In the genomic region with DNA sequence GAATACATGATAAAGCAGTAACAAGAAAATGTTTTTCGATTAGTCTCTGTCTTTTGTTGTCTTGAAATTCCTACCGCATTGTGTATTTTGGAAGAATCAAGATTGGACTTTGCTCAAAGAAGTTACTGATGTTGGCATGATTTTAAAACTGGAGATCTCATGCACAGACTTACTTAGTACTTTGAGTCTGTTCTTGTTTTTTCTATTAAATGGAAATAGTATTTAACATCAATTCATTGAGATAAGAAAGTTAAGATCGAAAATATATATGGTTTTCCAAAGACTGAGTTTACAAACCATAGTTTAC, we compare ENCODE assay signal across 18 cellular contexts. TPM values are rescaled to one million over a fixed set of nuclear protein-coding genes. Genes with fewer than 3 reads are reported as not detected.
DNase-seq lines count a peak whose midpoint lies in the region; ATAC-seq, FAIRE-seq and TF ChIP-seq lines count a peak whose summit lies in the region.
"Had no signal": no experiment of that assay in that cellular context is flagged by ENCODE, and none has a peak within 500 bp of the region (broad histone marks: within the 10 kb centered on the region; RNA-seq: fewer than 3 reads in every experiment).

No MANE protein-coding gene starts in this region.

- H3K27ac Mint-ChIP-seq in stimulated activated naive CD8-positive, alpha-beta T cell treated with anti-CD3 and anti-CD28 coated beads, Interleukin-15, Interleukin-2, amounts not matched to agents 100 ng/mL and 50 ng/mL, for 24 hours: no peak overlapping the region
- H3K27ac Mint-ChIP-seq in Calu3 (ENCODE audit: unreplicated experiment): no peak overlapping the region

- H3K9ac ChIP-seq in SU-DHL-6 (ENCODE audit: low read length) (no peak overlapping the region), HepG2 (ENCODE audit: insufficient read depth, low read depth, low read length) (no peak overlapping the region)

- H3K4me1 ChIP-seq in HepG2 (ENCODE audit: insufficient read depth, low read length): peaks cover 23% of the 10 kb centered on the region
- peaks cover 0 to 28% (median 14%) of the 10 kb centered on the region in 4 donors for H3K4me1 ChIP-seq in tibial artery
- peaks cover 29% of the 10 kb centered on the region for H3K4me1 ChIP-seq in body of pancreas

- peaks cover 10% of the 10 kb centered on the region; the same call in 1 of the 2 replicates for H3F3A ChIP-seq in SU-DHL-6 (ENCODE audit: insufficient read depth)

- no peak for TF ChIP-seq POLR2A in HepG2 (IDR thresholded peaks at IDR 0.05; ENCODE audit: insufficient read depth in 1 of 2, low read depth in 2 of 2, low read length in 2 of 2)
- no peak for TF ChIP-seq POLR2A in body of pancreas (IDR thresholded peaks at IDR 0.05)

- H3K4me3 ChIP-seq in SU-DHL-6 (ENCODE audit: insufficient read depth, low read length, poor library complexity, severe bottlenecking): no peak overlapping the region
- no peak overlapping the region; a peak in 1 of 6 replicates for H3K4me3 ChIP-seq in HepG2 (replicated peaks in 1 of 3; ENCODE audit: insufficient read depth in 1 of 3, low read depth in 2 of 3, low read length in 3 of 3)
- no peak overlapping the region for H3K4me3 ChIP-seq in tibial artery
- H3K4me3 ChIP-seq in body of pancreas: no peak overlapping the region
- H3K4me3 ChIP-seq: gastrocnemius medialis, pancreas had no signal

- WGBS in HepG2 (ENCODE audit: low lambda C conversion rate): 73% methylated on average over 3 of the region's 3 CpGs
- 23 to 26% methylated on average over 3 of the region's 3 CpGs for WGBS in body of pancreas, 2 donors

- no peaks in the 10 kb centered on the region for H3K9me3 ChIP-seq in SU-DHL-6 (ENCODE audit: insufficient read depth, low read length)
- no peaks in the 10 kb centered on the region for H3K9me3 ChIP-seq in HepG2 (ENCODE audit: low read length)
- H3K9me3 ChIP-seq in tibial artery: no peaks in the 10 kb centered on the region
- no peaks in the 10 kb centered on the region for H3K9me3 ChIP-seq in body of pancreas
- H3K9me3 ChIP-seq: gastrocnemius medialis, pancreas had no signal

- in situ Hi-C loops in HepG2 (cut with HindIII; ENCODE audit: extremely low pct_ligation_motif_present, low pct_unique_long_range_greater_than_20kb): no loop called here

- TF ChIP-seq EP300 in HepG2 (IDR thresholded peaks at IDR 0.05; ENCODE audit: low read depth in 2 of 2, low read length in 2 of 2) (no peak), HepG2 (CRISPR knock-in tag; IDR thresholded peaks at IDR 0.05; ENCODE audit: borderline replicate concordance) (no peak)

- POLR2A ChIA-PET in HepG2 (lab: Yijun Ruan, JAX): no interaction called here

- H3K9me3 Mint-ChIP-seq in stimulated activated naive CD8-positive, alpha-beta T cell treated with anti-CD3 and anti-CD28 coated beads, Interleukin-15, Interleukin-2, amounts not matched to agents 100 ng/mL and 50 ng/mL, for 24 hours: no peaks in the 10 kb centered on the region
- no peaks in the 10 kb centered on the region for H3K9me3 Mint-ChIP-seq in Calu3 (ENCODE audit: low read depth, unreplicated experiment)

- peaks cover 73% of the 10 kb centered on the region for H3K4me1 Mint-ChIP-seq in stimulated activated naive CD8-positive, alpha-beta T cell treated with anti-CD3 and anti-CD28 coated beads, Interleukin-15, Interleukin-2, amounts not matched to agents 100 ng/mL and 50 ng/mL, for 24 hours (ENCODE audit: low read depth)
- H3K4me1 Mint-ChIP-seq in Calu3 (ENCODE audit: low read depth, unreplicated experiment): no peaks in the 10 kb centered on the region

- intact Hi-C loops in HepG2 (cut with micrococcal nuclease; ENCODE audit: unreplicated experiment) (no loop called here), Calu3 (cut with micrococcal nuclease; ENCODE audit: unreplicated experiment) (no loop called here), tibial artery (cut with DNase I; ENCODE audit: low total_unique reads) (no loop called here), body of pancreas (cut with DNase I) (no loop called here)

- CTCF ChIA-PET in HepG2 (lab: Yijun Ruan, JAX; ENCODE audit: low intra/inter-chr PET ratio, low total read pairs) (no interaction called here), Calu3 (lab: Charles Lee) (interaction anchor here (0.6 kb wide), 1 partner anchor 60 kb away, joined by 5 read pairs; no protein-coding TSS in a partner anchor)

- H3K36me3 Mint-ChIP-seq in stimulated activated naive CD8-positive, alpha-beta T cell treated with anti-CD3 and anti-CD28 coated beads, Interleukin-15, Interleukin-2, amounts not matched to agents 100 ng/mL and 50 ng/mL, for 24 hours (ENCODE audit: low read depth): peaks cover 34% of the 10 kb centered on the region
- H3K36me3 Mint-ChIP-seq in Calu3 (ENCODE audit: insufficient read depth, unreplicated experiment): peaks cover 15% of the 10 kb centered on the region

- no peak for ATAC-seq in stimulated activated naive CD8-positive, alpha-beta T cell treated with anti-CD3 and anti-CD28 coated beads, Interleukin-15, Interleukin-2, amounts not matched to agents 100 U/mL and 50 U/mL, for 24 hours
- no peak for ATAC-seq in HepG2
- no peak for ATAC-seq in body of pancreas
- ATAC-seq: gastrocnemius medialis, Panc1, pancreas had no signal

- H3K79me2 ChIP-seq in SU-DHL-6 (ENCODE audit: insufficient read depth, low read length) (peaks cover 47% of the 10 kb centered on the region), HepG2 (ENCODE audit: insufficient read depth, low read length) (peaks cover 41% of the 10 kb centered on the region)

- H3K4me2 ChIP-seq in SU-DHL-6 (ENCODE audit: low read depth, low read length, poor library complexity, severe bottlenecking) (peak overlapping the region; percentile 98), HepG2 (ENCODE audit: low read depth, low read length) (peak overlapping the region; percentile 75)

- H3K27me3 ChIP-seq in SU-DHL-6 (ENCODE audit: low read length): no peaks in the 10 kb centered on the region
- H3K27me3 ChIP-seq in HepG2 (ENCODE audit: control insufficient read depth in 1 of 2, insufficient read depth in 2 of 2, low read length in 2 of 2): no peaks in the 10 kb centered on the region
- H3K27me3 ChIP-seq in tibial artery: no peaks in the 10 kb centered on the region
- H3K27me3 ChIP-seq in body of pancreas: no peaks in the 10 kb centered on the region
- H3K27me3 ChIP-seq: gastrocnemius medialis, pancreas had no signal

- DNase-seq in stimulated activated naive CD8-positive, alpha-beta T cell treated with anti-CD3 and anti-CD28 coated beads, Interleukin-15, Interleukin-2, amounts not matched to agents 100 U/mL and 50 U/mL, for 24 hours: no peak
- DNase-seq in HepG2 (ENCODE audit: low spot score) (no peak), EL (no peak), Calu3 (no peak), tibial artery (no peak), body of pancreas (no peak)
- DNase-seq: activated gamma-delta T cell treated with Interleukin-2 at 50 U/mL for 16 hours, AML-193, gastrocnemius medialis, NCI-H1694, NCI-H524, pancreas, T-helper 1 cell had no signal

- BruUV-seq in HepG2 (replicated peaks; lab: Mats Ljungman, UMichigan) (no TSS peak), Calu3 (replicated peaks; lab: Mats Ljungman, UMichigan) (no TSS peak)

- H3K27ac ChIP-seq in SU-DHL-6 (ENCODE audit: low read depth, low read length) (no peak overlapping the region), HepG2 (ENCODE audit: extremely low read length, insufficient read depth, low read length) (no peak overlapping the region), tibial artery (no peak overlapping the region), body of pancreas (no peak overlapping the region)
- H3K27ac ChIP-seq: gastrocnemius medialis, pancreas had no signal

- no peak for FAIRE-seq in HepG2 (lab: Jason Lieb, UNC)
- FAIRE-seq: pancreas had no signal

- H4K20me1 ChIP-seq in SU-DHL-6 (ENCODE audit: low read depth, low read length) (no peaks in the 10 kb centered on the region), HepG2 (ENCODE audit: insufficient read depth, low read length) (no peaks in the 10 kb centered on the region)

- peak overlapping the region; percentile 91 for H3K4me3 Mint-ChIP-seq in stimulated activated naive CD8-positive, alpha-beta T cell treated with anti-CD3 and anti-CD28 coated beads, Interleukin-15, Interleukin-2, amounts not matched to agents 100 ng/mL and 50 ng/mL, for 24 hours
- no peak overlapping the region for H3K4me3 Mint-ChIP-seq in Calu3 (ENCODE audit: low read depth, unreplicated experiment)

- no peaks in the 10 kb centered on the region for H3K27me3 Mint-ChIP-seq in stimulated activated naive CD8-positive, alpha-beta T cell treated with anti-CD3 and anti-CD28 coated beads, Interleukin-15, Interleukin-2, amounts not matched to agents 100 ng/mL and 50 ng/mL, for 24 hours
- H3K27me3 Mint-ChIP-seq in Calu3 (ENCODE audit: unreplicated experiment): no peaks in the 10 kb centered on the region

- no peak for TF ChIP-seq RAD21 in HepG2 (CRISPR knock-in tag; IDR thresholded peaks at IDR 0.05)

- peaks cover 11% of the 10 kb centered on the region; the same call in 1 of the 2 replicates for H3K36me3 ChIP-seq in SU-DHL-6 (ENCODE audit: low read length)
- 0 out of 5 replicates have a peak, but pooled peaks cover 0 to 5% of the 10 kb centered on the region in 2 experiments for H3K36me3 ChIP-seq in HepG2 (replicated peaks in 1 of 2; ENCODE audit: control insufficient read depth in 1 of 2, insufficient read depth in 2 of 2, low read length in 2 of 2)
- no peaks in the 10 kb centered on the region for H3K36me3 ChIP-seq in tibial artery
- H3K36me3 ChIP-seq in body of pancreas (replicated peaks in 1 of 2; ENCODE audit: insufficient read depth in 1 of 2, low read depth in 2 of 2): no peaks in the 10 kb centered on the region
- H3K36me3 ChIP-seq: pancreas had no signal

- H2AFZ ChIP-seq in SU-DHL-6 (ENCODE audit: low read depth, low read length, severe bottlenecking) (no peak overlapping the region), HepG2 (ENCODE audit: low read length) (no peak overlapping the region)

- TF ChIP-seq CTCF in SU-DHL-6 (IDR thresholded peaks at IDR 0.05; ENCODE audit: insufficient read depth, low read length, poor library complexity, severe bottlenecking) (no peak), HepG2 (CRISPR knock-in tag; IDR thresholded peaks at IDR 0.05) (no peak), Calu3 (IDR thresholded peaks at IDR 0.05; ENCODE audit: unreplicated experiment) (no peak), tibial artery (IDR thresholded peaks at IDR 0.05) (no peak), body of pancreas (IDR thresholded peaks at IDR 0.05) (no peak)

- H3K9me2 ChIP-seq in SU-DHL-6 (replicated peaks; ENCODE audit: insufficient read depth, low read length): no peaks in the 10 kb centered on the region

RNA-seq across cellular contexts. Expression of gene ABHD10, which starts 2.6 kb away (rescaled TPM):
- total RNA-seq in HepG2 (2016; rRNA removed; fragmentation: Illumina TruSeq; extraction: Trizol): 50.2 and 84.8 TPM in 2 replicates
- 3.8 and 4.5 TPM in 2 replicates for total RNA-seq in HepG2 (2016; cell fraction: cytosol; rRNA removed; fragmentation: Illumina TruSeq; extraction: Trizol; ENCODE audit: low read depth)
- total RNA-seq in HepG2 (2016; cell fraction: insoluble cytoplasmic fraction; rRNA removed; fragmentation: Illumina TruSeq; extraction: Trizol): 50.2 and 84.9 TPM in 2 replicates
- 13.5 and 16.1 TPM in 2 replicates for total RNA-seq in HepG2 (2016; cell fraction: membrane; rRNA removed; fragmentation: Illumina TruSeq; extraction: Trizol)
- 27.8 and 30.5 TPM in 2 replicates for total RNA-seq in HepG2 (2016; cell fraction: nucleus; rRNA removed; fragmentation: Illumina TruSeq; extraction: Trizol)
- 16.7 and 22.8 TPM in 2 replicates for polyA plus RNA-seq in HepG2 (2011; rRNA removed)
- polyA plus RNA-seq in HepG2 (2011; cell fraction: cytosol; rRNA removed): 9.7 and 13.8 TPM in 2 replicates
- 7.1 and 8.8 TPM in 2 replicates for polyA plus RNA-seq in HepG2 (2011; cell fraction: nucleus; rRNA removed)
- 16.3 and 20.8 TPM in 2 replicates for polyA plus RNA-seq in HepG2 (2012)
- 2.6 and 3.0 TPM in 2 replicates for polyA plus RNA-seq in HepG2 (2016; cell fraction: cytosol; fragmentation: Illumina TruSeq; extraction: Trizol; ENCODE audit: low read depth)
- 62.4 and 64.2 TPM in 2 replicates for polyA plus RNA-seq in HepG2 (2016; cell fraction: insoluble cytoplasmic fraction; fragmentation: Illumina TruSeq; extraction: Trizol; ENCODE audit: low read depth)
- polyA plus RNA-seq in HepG2 (2016; cell fraction: membrane; fragmentation: Illumina TruSeq; extraction: Trizol; ENCODE audit: low read depth): 7.6 and 8.6 TPM in 2 replicates
- polyA plus RNA-seq in HepG2 (2016; cell fraction: nucleus; fragmentation: Illumina TruSeq; extraction: Trizol; ENCODE audit: insufficient read depth, low read depth): 33.2 and 36.3 TPM in 2 replicates
- polyA minus RNA-seq in HepG2 (2011; rRNA and poly(A)+ RNA removed; ENCODE audit: low replicate concordance): 18.4 and 19.3 TPM in 2 replicates
- polyA minus RNA-seq in HepG2 (2011; cell fraction: cytosol; rRNA and poly(A)+ RNA removed): 20.8 and 25.8 TPM in 2 replicates
- polyA minus RNA-seq in HepG2 (2011; cell fraction: nucleus; rRNA and poly(A)+ RNA removed): 22.8 and 24.7 TPM in 2 replicates
- total RNA-seq in Calu3 (2022): 23.7 and 26.4 TPM in 2 replicates
- total RNA-seq in body of pancreas: 10 to 100 TPM; 15.6 to 17.1 TPM

RNA-seq across cellular contexts. Expression of gene TAGLN3, which starts 17.3 kb away (rescaled TPM):
- total RNA-seq in HepG2 (2016; rRNA removed; fragmentation: Illumina TruSeq; extraction: Trizol): 0.80 and 0.91 TPM in 2 replicates
- 0.40 and 0.71 TPM in 2 replicates for total RNA-seq in HepG2 (2016; cell fraction: cytosol; rRNA removed; fragmentation: Illumina TruSeq; extraction: Trizol; ENCODE audit: low read depth)
- total RNA-seq in HepG2 (2016; cell fraction: insoluble cytoplasmic fraction; rRNA removed; fragmentation: Illumina TruSeq; extraction: Trizol): 0.43 and 0.77 TPM in 2 replicates
- 0.34 and 0.86 TPM in 2 replicates for total RNA-seq in HepG2 (2016; cell fraction: membrane; rRNA removed; fragmentation: Illumina TruSeq; extraction: Trizol)
- total RNA-seq in HepG2 (2016; cell fraction: nucleus; rRNA removed; fragmentation: Illumina TruSeq; extraction: Trizol): not detected in 2 replicates
- polyA plus RNA-seq in HepG2 (2011; rRNA removed): 0.51 and 0.60 TPM in 2 replicates
- polyA plus RNA-seq in HepG2 (2011; cell fraction: cytosol; rRNA removed): 0.35 and 0.43 TPM in 2 replicates
- 0.45 and 0.47 TPM in 2 replicates for polyA plus RNA-seq in HepG2 (2011; cell fraction: nucleus; rRNA removed)
- polyA plus RNA-seq in HepG2 (2012): not detected in 2 replicates
- 0.47 and 0.54 TPM in 2 replicates for polyA plus RNA-seq in HepG2 (2016; cell fraction: cytosol; fragmentation: Illumina TruSeq; extraction: Trizol; ENCODE audit: low read depth)
- 0.81 and 0.86 TPM in 2 replicates for polyA plus RNA-seq in HepG2 (2016; cell fraction: insoluble cytoplasmic fraction; fragmentation: Illumina TruSeq; extraction: Trizol; ENCODE audit: low read depth)
- polyA plus RNA-seq in HepG2 (2016; cell fraction: membrane; fragmentation: Illumina TruSeq; extraction: Trizol; ENCODE audit: low read depth): 0.52 and 0.73 TPM in 2 replicates
- polyA plus RNA-seq in HepG2 (2016; cell fraction: nucleus; fragmentation: Illumina TruSeq; extraction: Trizol; ENCODE audit: insufficient read depth, low read depth): 0.87 TPM in 1 of 2 replicates, not detected in the other
- polyA minus RNA-seq in HepG2 (2011; rRNA and poly(A)+ RNA removed; ENCODE audit: low replicate concordance): 0.44 TPM in 1 of 2 replicates, not detected in the other
- not detected in 2 replicates for polyA minus RNA-seq in HepG2 (2011; cell fraction: cytosol; rRNA and poly(A)+ RNA removed)
- polyA minus RNA-seq in HepG2 (2011; cell fraction: nucleus; rRNA and poly(A)+ RNA removed): not detected in 2 replicates
- not detected in 2 replicates for total RNA-seq in Calu3 (2022)
- total RNA-seq in body of pancreas: under 1 TPM; 0.52 to 0.99 TPM
- total RNA-seq: gastrocnemius medialis, mesenteric fat pad, subcutaneous adipose tissue had no signal

RNA-seq across cellular contexts. Expression of gene TMPRSS7, which starts 53.1 kb away (rescaled TPM):
- total RNA-seq in HepG2 (2016; rRNA removed; fragmentation: Illumina TruSeq; extraction: Trizol) (not detected in 2 replicates), Calu3 (2022) (not detected in 2 replicates), body of pancreas (not detected)
- total RNA-seq in HepG2 (2016; cell fraction: cytosol; rRNA removed; fragmentation: Illumina TruSeq; extraction: Trizol; ENCODE audit: low read depth): not detected in 2 replicates
- not detected in 2 replicates for total RNA-seq in HepG2 (2016; cell fraction: insoluble cytoplasmic fraction; rRNA removed; fragmentation: Illumina TruSeq; extraction: Trizol)
- total RNA-seq in HepG2 (2016; cell fraction: membrane; rRNA removed; fragmentation: Illumina TruSeq; extraction: Trizol): not detected in 2 replicates
- total RNA-seq in HepG2 (2016; cell fraction: nucleus; rRNA removed; fragmentation: Illumina TruSeq; extraction: Trizol): not detected in 2 replicates
- not detected in 2 replicates for polyA plus RNA-seq in HepG2 (2011; rRNA removed)
- polyA plus RNA-seq in HepG2 (2011; cell fraction: cytosol; rRNA removed): not detected in 2 replicates
- polyA plus RNA-seq in HepG2 (2011; cell fraction: nucleus; rRNA removed): not detected in 2 replicates
- not detected in 2 replicates for polyA plus RNA-seq in HepG2 (2012)
- not detected in 2 replicates for polyA plus RNA-seq in HepG2 (2016; cell fraction: cytosol; fragmentation: Illumina TruSeq; extraction: Trizol; ENCODE audit: low read depth)
- polyA plus RNA-seq in HepG2 (2016; cell fraction: insoluble cytoplasmic fraction; fragmentation: Illumina TruSeq; extraction: Trizol; ENCODE audit: low read depth): not detected in 2 replicates
- polyA plus RNA-seq in HepG2 (2016; cell fraction: membrane; fragmentation: Illumina TruSeq; extraction: Trizol; ENCODE audit: low read depth): not detected in 2 replicates
- polyA plus RNA-seq in HepG2 (2016; cell fraction: nucleus; fragmentation: Illumina TruSeq; extraction: Trizol; ENCODE audit: insufficient read depth, low read depth): not detected in 2 replicates
- polyA minus RNA-seq in HepG2 (2011; rRNA and poly(A)+ RNA removed; ENCODE audit: low replicate concordance): not detected in 2 replicates
- polyA minus RNA-seq in HepG2 (2011; cell fraction: cytosol; rRNA and poly(A)+ RNA removed): not detected in 2 replicates
- not detected in 2 replicates for polyA minus RNA-seq in HepG2 (2011; cell fraction: nucleus; rRNA and poly(A)+ RNA removed)
- total RNA-seq: gastrocnemius medialis, mesenteric fat pad, subcutaneous adipose tissue had no signal
- polyA plus RNA-seq: pancreas had no signal
